Comparison of ENCODE assay signal across 8 cellular contexts in genomic region chr19:16073988-16074387, GRCh38. TPM values are rescaled to one million over a fixed set of nuclear protein-coding genes. Genes with fewer than 3 reads are reported as not detected.
DNase-seq lines count a peak whose midpoint lies in the region; ATAC-seq and TF ChIP-seq lines count a peak whose summit lies in the region.

No MANE protein-coding gene starts in this region.

- peaks cover 22% of the 10 kb centered on the region for H3K36me3 Mint-ChIP-seq in CD4-positive, alpha-beta T cell (ENCODE audit: low read depth)
- peaks cover 3% of the 10 kb centered on the region for H3K36me3 Mint-ChIP-seq in neural crest cell (ENCODE audit: low read depth)

- H3K27me3 Mint-ChIP-seq in CD4-positive, alpha-beta T cell = no peaks in the 10 kb centered on the region
- peaks cover 9% of the 10 kb centered on the region for H3K27me3 Mint-ChIP-seq in neural crest cell (ENCODE audit: low read depth)

- peak in 2 of 10 experiments; percentile 19 to 66 for DNase-seq in CD4-positive, alpha-beta T cell
- DNase-seq in central memory CD4-positive, alpha-beta T cell = peak; percentile 58
- DNase-seq in neural crest cell (ENCODE audit: low read depth, low spot score) (no peak), NCI-H146 treated with DMSO at 0.1 percent for 48 hours (lab: John Stamatoyannopoulos, UW; ENCODE audit: unreplicated experiment) (no peak), cardiac septum (ENCODE audit: low spot score) (no peak), inferior parietal cortex (ENCODE audit: extremely low spot score) (no peak)

- H3K27ac Mint-ChIP-seq in CD4-positive, alpha-beta T cell = no peak overlapping the region
- peak overlapping the region; percentile 90 for H3K27ac Mint-ChIP-seq in neural crest cell (ENCODE audit: unreplicated experiment)

- H3K79me2 ChIP-seq in Loucy (ENCODE audit: insufficient read depth, low read length) = peaks cover 56% of the 10 kb centered on the region

- no peaks in the 10 kb centered on the region for H3K9me2 ChIP-seq in Loucy (replicated peaks; ENCODE audit: low read depth, low read length)

- TF ChIP-seq CTCF in CD4-positive, alpha-beta T cell (IDR thresholded peaks at IDR 0.05) = no peak
- TF ChIP-seq CTCF in Loucy (conservative IDR thresholded peaks at IDR 0.05; ENCODE audit: low read length) (no peak), neural crest cell (conservative IDR thresholded peaks at IDR 0.05) (no peak)

- H3F3A ChIP-seq in Loucy (ENCODE audit: low read depth) = peaks cover 19% of the 10 kb centered on the region

- H3K36me3 ChIP-seq in Loucy (ENCODE audit: insufficient read depth, low read length) = peaks cover 8% of the 10 kb centered on the region

- H3K4me3 Mint-ChIP-seq in CD4-positive, alpha-beta T cell = peak overlapping the region; percentile 85
- peak overlapping the region; percentile 90 for H3K4me3 Mint-ChIP-seq in neural crest cell

- intact Hi-C loops in CD4-positive, alpha-beta T cell (cut with DNase I, micrococcal nuclease) = loop anchor here (10.0 kb wide), 2 partner anchors 111 to 239 kb away; partner anchors contain the start of gene FAM32A (in 1 of the 2)
- intact Hi-C loops in cardiac septum (cut with DNase I) = no loop called here

- peak overlapping the region; percentile 88 for H3K4me2 ChIP-seq in Loucy (ENCODE audit: low read depth, low read length, poor library complexity, severe bottlenecking)

- POLR2A ChIA-PET in CD4-positive, alpha-beta T cell (lab: Charles Lee) = interaction anchor here (0.7 to 9.6 kb wide), 6 partner anchors 10 to 295 kb away, joined by 3 to 192 read pairs (median 3); partner anchors contain the start of gene RAB8A

- H2AFZ ChIP-seq in Loucy (ENCODE audit: low read length) = no peak overlapping the region

- ATAC-seq in CD4-positive, alpha-beta T cell (ENCODE audit: poor library complexity) = peak; percentile 18
- no peak for ATAC-seq in HG03108 (IDR thresholded peaks at IDR 0.05; ENCODE audit: unreplicated experiment)

- H3K9ac ChIP-seq in Loucy (ENCODE audit: low read depth, low read length, poor library complexity, severe bottlenecking) = peak overlapping the region; percentile 99

- no peaks in the 10 kb centered on the region for H3K9me3 Mint-ChIP-seq in CD4-positive, alpha-beta T cell
- no peaks in the 10 kb centered on the region for H3K9me3 Mint-ChIP-seq in neural crest cell

- peaks cover 48% of the 10 kb centered on the region for H3K4me1 ChIP-seq in Loucy (ENCODE audit: insufficient read depth, low read length, poor library complexity, severe bottlenecking)

- H3K27ac ChIP-seq in CD4-positive, alpha-beta T cell (ENCODE audit: low read depth, low read length) = peak overlapping the region; percentile 72

- no peaks in the 10 kb centered on the region for H3K9me3 ChIP-seq in CD4-positive, alpha-beta T cell (ENCODE audit: control insufficient read depth, low read length)
- H3K9me3 ChIP-seq in Loucy (ENCODE audit: insufficient read depth, low read depth, low read length) = no peaks in the 10 kb centered on the region

- CTCF ChIA-PET in CD4-positive, alpha-beta T cell (lab: Charles Lee) = interaction anchor here (2.2 to 2.9 kb wide), 3 partner anchors 11 to 37 kb away, joined by 9 to 14 read pairs (median 13); no protein-coding TSS in a partner anchor

- peaks cover 51% of the 10 kb centered on the region for H3K4me1 Mint-ChIP-seq in CD4-positive, alpha-beta T cell (ENCODE audit: low read depth)
- H3K4me1 Mint-ChIP-seq in neural crest cell = peaks cover 45% of the 10 kb centered on the region

- peak overlapping the region; percentile 4 for H3K4me3 ChIP-seq in Loucy (ENCODE audit: low read length, poor library complexity, severe bottlenecking)

- peaks cover 1% of the 10 kb centered on the region for H4K20me1 ChIP-seq in Loucy (ENCODE audit: insufficient read depth, low read length, poor library complexity, severe bottlenecking)

- H3K27me3 ChIP-seq in CD4-positive, alpha-beta T cell (ENCODE audit: control insufficient read depth, insufficient read depth, low read length) = no peaks in the 10 kb centered on the region
- peaks cover 18% of the 10 kb centered on the region for H3K27me3 ChIP-seq in Loucy (ENCODE audit: insufficient read depth, low read length, poor library complexity, severe bottlenecking)

RNA-seq across cellular contexts. Expression of gene TPM4, which starts 2.3 kb away (rescaled TPM):
- 100 to 1,000 TPM; 182 to 185 TPM for total RNA-seq in CD4-positive, alpha-beta T cell
- total RNA-seq in neural crest cell = 357 and 373 TPM in 2 replicates
- 95.4 TPM for total RNA-seq in cardiac septum

RNA-seq across cellular contexts. Expression of gene RAB8A, which starts 37.7 kb away (rescaled TPM):
- 10 to 100 TPM; 74.9 to 79.0 TPM for total RNA-seq in CD4-positive, alpha-beta T cell
- total RNA-seq in neural crest cell (88.9 and 95.5 TPM in 2 replicates), cardiac septum (17.8 TPM)
